8 cellular contexts compared by ENCODE assay signal in genomic region chr12:131755305-131756113, GRCh38. TPM values are rescaled to one million over a fixed set of nuclear protein-coding genes. Genes with fewer than 3 reads are reported as not detected.
DNase-seq lines count a peak whose midpoint lies in the region; ATAC-seq and TF ChIP-seq lines count a peak whose summit lies in the region.

No MANE protein-coding gene starts in this region.

- POLR2A ChIA-PET in activated CD4-positive, alpha-beta T cell treated with anti-CD3 and anti-CD28 coated beads for 36 hours (lab: Charles Lee): no interaction called here

- H3K27ac Mint-ChIP-seq in activated CD4-positive, alpha-beta T cell treated with anti-CD3 and anti-CD28 coated beads for 36 hours: peak overlapping the region; percentile 37

- H3K36me3 Mint-ChIP-seq in activated CD4-positive, alpha-beta T cell treated with anti-CD3 and anti-CD28 coated beads for 36 hours (ENCODE audit: low read depth): peaks cover 60% of the 10 kb centered on the region

- no peak overlapping the region for H3K4me3 ChIP-seq in fibroblast of mammary gland (ENCODE audit: control insufficient read depth, low read depth, low read length)

- H3K9me3 Mint-ChIP-seq in activated CD4-positive, alpha-beta T cell treated with anti-CD3 and anti-CD28 coated beads for 36 hours (ENCODE audit: low read depth): no peaks in the 10 kb centered on the region

- CTCF ChIA-PET in activated CD4-positive, alpha-beta T cell treated with anti-CD3 and anti-CD28 coated beads for 36 hours (lab: Charles Lee): interaction anchor here (0.6 to 1.6 kb wide), 10 partner anchors 9 to 464 kb away, joined by 3 to 6 read pairs (median 3); no protein-coding TSS in a partner anchor

- TF ChIP-seq CTCF in fibroblast of mammary gland (conservative IDR thresholded peaks at IDR 0.05; ENCODE audit: control insufficient read depth, insufficient read depth, low read depth, low read length): peak; percentile 51

- H3K27me3 Mint-ChIP-seq in activated CD4-positive, alpha-beta T cell treated with anti-CD3 and anti-CD28 coated beads for 36 hours: no peaks in the 10 kb centered on the region

- H3K4me1 Mint-ChIP-seq in activated CD4-positive, alpha-beta T cell treated with anti-CD3 and anti-CD28 coated beads for 36 hours: peaks cover 2% of the 10 kb centered on the region

- intact Hi-C loops in activated CD4-positive, alpha-beta T cell treated with anti-CD3 and anti-CD28 coated beads for 36 hours (cut with DNase I, micrococcal nuclease): loop anchor here in 1 of 2 experiments (2.0 kb wide), 1 partner anchor 75 kb away; no protein-coding TSS in a partner anchor

- H3K4me3 Mint-ChIP-seq in activated CD4-positive, alpha-beta T cell treated with anti-CD3 and anti-CD28 coated beads for 36 hours: no peak overlapping the region

- peak; percentile 66 for DNase-seq in activated CD4-positive, alpha-beta T cell treated with anti-CD3 and anti-CD28 coated beads for 36 hours
- no peak for DNase-seq in activated CD4-positive, alpha-beta T cell treated with anti-CD3 and anti-CD28 coated beads, Interleukin-2, amount 50 U/mL, for 1 hour
- peak; percentile 51 for DNase-seq in HuH-7.5 (ENCODE audit: low spot score)
- DNase-seq in SKM-1 treated with dmso at 0.1 percent for 144 hours (lab: John Stamatoyannopoulos, UW; ENCODE audit: unreplicated experiment): peak; percentile 84
- peak; percentile 34 for DNase-seq in fibroblast of mammary gland (ENCODE audit: low read depth)
- DNase-seq in KG1 (lab: John Stamatoyannopoulos, UW): no peak
- no peak for DNase-seq in putamen (ENCODE audit: low spot score)

- ATAC-seq in activated CD4-positive, alpha-beta T cell treated with anti-CD3 and anti-CD28 coated beads for 36 hours: peak; percentile 98
- ATAC-seq in GM21447 (IDR thresholded peaks at IDR 0.05; ENCODE audit: unreplicated experiment): no peak

RNA-seq across cellular contexts. Expression of gene SFSWAP, which starts 44.6 kb away (rescaled TPM):
- 10 to 100 TPM; 47.9 to 73.1 TPM for total RNA-seq in activated CD4-positive, alpha-beta T cell treated with anti-CD3 and anti-CD28 coated beads for 36 hours

Comparison
In these comparisons a context has a peak if more than half of its experiments do, and no peak if none do; other contexts are left out.
1. DNase-seq: peak in activated CD4-positive, alpha-beta T cell treated with anti-CD3 and anti-CD28 coated beads for 36 hours (single experiment), HuH-7.5 (single experiment), SKM-1 treated with dmso at 0.1 percent for 144 hours (single experiment) and fibroblast of mammary gland (single experiment); none in activated CD4-positive, alpha-beta T cell treated with anti-CD3 and anti-CD28 coated beads, Interleukin-2, amount 50 U/mL, for 1 hour (single experiment), KG1 (single experiment) and putamen (single experiment).